Comparison of ENCODE assay signal across 16 cellular contexts in genomic region chr9:100639851-100640250, GRCh38.
"Had no signal": no experiment of that assay in that cellular context is flagged by ENCODE, and none has a peak within 500 bp of the region (broad histone marks: within the 10 kb centered on the region; RNA-seq: fewer than 3 reads in every experiment).

No MANE protein-coding gene starts in this region.

- H3K36me3 Mint-ChIP-seq: activated naive CD8-positive, alpha-beta T cell treated with anti-CD3 and anti-CD28 coated beads, Interleukin-2, amount 10 ng/mL, durations not matched to agents 7 days and 5 days had no signal

- H3K4me3 ChIP-seq: dorsolateral prefrontal cortex, lower lobe of right lung, testis, upper lobe of right lung had no signal

- DNase-seq: activated CD4-positive, alpha-beta T cell treated with anti-CD3 and anti-CD28 coated beads, Interleukin-2, amount 50 U/mL, for 48 hours; activated CD4-positive, CD25-positive, alpha-beta regulatory T cell treated with anti-CD3 and anti-CD28 coated beads, Interleukin-2, amount 50 U/mL, for 72 hours; activated naive CD8-positive, alpha-beta T cell treated with anti-CD3 and anti-CD28 coated beads, Interleukin-2, amount 10 ng/mL, durations not matched to agents 7 days and 5 days; anterior cingulate cortex; dorsolateral prefrontal cortex; head of caudate nucleus; left cardiac atrium; lower lobe of right lung; stimulated activated CD4-positive, alpha-beta T cell treated with anti-CD3 and anti-CD28 coated beads, Interleukin-15, amount 100 ng/mL, for 24 hours; stimulated activated CD4-positive, alpha-beta T cell treated with anti-CD3 and anti-CD28 coated beads, Interleukin-4, amount 100 ng/mL, for 24 hours; stimulated activated naive CD8-positive, alpha-beta T cell treated with anti-CD3 and anti-CD28 coated beads, Interleukin-15, amount 100 ng/mL, for 72 hours; T-helper 17 cell; testis; upper lobe of right lung had no signal

- ATAC-seq: esophagus mucosa; left cardiac atrium; lower lobe of right lung; stimulated activated naive CD8-positive, alpha-beta T cell treated with anti-CD3 and anti-CD28 coated beads, Interleukin-15, amount 100 ng/mL, for 72 hours; T-helper 17 cell; upper lobe of right lung had no signal

- H3K4me1 Mint-ChIP-seq: activated naive CD8-positive, alpha-beta T cell treated with anti-CD3 and anti-CD28 coated beads, Interleukin-2, amount 10 ng/mL, durations not matched to agents 7 days and 5 days; stimulated activated naive CD8-positive, alpha-beta T cell treated with anti-CD3 and anti-CD28 coated beads, Interleukin-15, amount 100 ng/mL, for 72 hours; T-helper 17 cell had no signal

- H3K9me3 ChIP-seq: testis, upper lobe of right lung had no signal

- H3K36me3 ChIP-seq: lower lobe of right lung, upper lobe of right lung had no signal

- H3K4me1 ChIP-seq: lower lobe of right lung, testis, upper lobe of right lung had no signal

- H3K27ac Mint-ChIP-seq: activated naive CD8-positive, alpha-beta T cell treated with anti-CD3 and anti-CD28 coated beads, Interleukin-2, amount 10 ng/mL, durations not matched to agents 7 days and 5 days; T-helper 17 cell had no signal

- H3K4me3 Mint-ChIP-seq: activated naive CD8-positive, alpha-beta T cell treated with anti-CD3 and anti-CD28 coated beads, Interleukin-2, amount 10 ng/mL, durations not matched to agents 7 days and 5 days; nephron; stimulated activated naive CD8-positive, alpha-beta T cell treated with anti-CD3 and anti-CD28 coated beads, Interleukin-15, amount 100 ng/mL, for 72 hours; T-helper 17 cell had no signal
